In the genomic region with DNA sequence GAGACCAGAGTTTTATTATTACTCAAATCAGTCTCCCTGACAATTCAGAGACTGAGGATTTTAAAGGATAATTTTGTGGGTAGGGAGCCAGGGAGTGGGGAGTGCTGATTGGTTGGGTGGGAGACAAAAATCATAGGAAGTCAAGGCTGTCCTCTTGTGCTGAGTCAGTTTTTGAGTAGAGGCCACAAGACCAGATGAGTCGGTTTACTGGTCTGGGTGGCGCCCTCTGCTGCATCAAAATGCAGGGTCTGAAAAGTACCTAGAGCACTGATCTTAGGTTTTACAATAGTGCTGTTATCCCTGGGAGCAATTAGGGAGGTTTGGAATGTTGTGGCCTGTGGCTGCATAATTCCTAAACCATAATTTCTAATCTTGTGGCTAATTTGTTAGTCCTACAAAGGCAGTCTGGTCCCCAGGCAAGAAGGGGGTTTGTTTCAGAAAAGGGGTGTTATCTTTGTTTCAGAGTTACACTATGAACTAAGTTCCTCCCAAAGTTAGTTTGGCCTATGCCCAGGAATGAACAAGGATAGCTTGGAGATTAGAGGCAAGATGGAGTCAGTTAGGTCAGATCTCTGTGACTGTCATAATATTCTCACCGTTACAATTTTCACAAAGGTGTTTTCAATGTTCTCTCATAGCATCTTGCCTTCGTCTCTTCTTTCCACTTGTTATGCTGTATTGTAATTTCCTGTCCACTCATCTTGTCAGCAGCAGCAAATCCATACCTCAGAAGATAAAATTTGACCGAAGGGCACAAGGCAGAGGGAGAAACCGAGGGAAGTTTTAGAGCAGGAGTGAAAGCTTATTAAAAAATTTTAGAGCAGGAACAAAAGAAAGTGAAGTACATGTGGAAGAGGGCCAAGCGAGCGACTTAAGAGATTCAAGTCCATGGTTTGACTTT, we compare ENCODE assay signal across 8 cellular contexts. TPM values are rescaled to one million over a fixed set of nuclear protein-coding genes. Genes with fewer than 3 reads are reported as not detected.
DNase-seq lines count a peak whose midpoint lies in the region; ATAC-seq, FAIRE-seq and TF ChIP-seq lines count a peak whose summit lies in the region.

No MANE protein-coding gene starts in this region.

- DNase-seq in AG04450 (ENCODE audit: low read depth, low spot score) (peak; percentile 32), HPDE6-E6E7 (ENCODE audit: extremely low spot score) (peak; percentile 27), SJSA1 (ENCODE audit: low read depth in 1 of 2, low spot score in 2 of 2) (peak; percentile 66 to 75), left cardiac atrium (peak; percentile 76), small intestine (peak; percentile 62), Ammon's horn (ENCODE audit: low spot score) (no peak)
- DNase-seq in activated naive CD4-positive, alpha-beta T cell treated with anti-CD3 and anti-CD28 coated beads for 36 hours: peak; percentile 88

- H3K4me1 ChIP-seq in SJSA1 (replicated peaks) (0 out of 2 replicates have a peak, but pooled peaks cover 4% of the 10 kb centered on the region), small intestine (ENCODE audit: control insufficient read depth in 2 of 2, insufficient read depth in 1 of 2, low read depth in 1 of 2, low read length in 1 of 2) (peaks cover 8 to 21% of the 10 kb centered on the region in 2 donors)

- H3K36me3 ChIP-seq in SJSA1: no peaks in the 10 kb centered on the region
- no peaks in the 10 kb centered on the region for H3K36me3 ChIP-seq in small intestine (ENCODE audit: control insufficient read depth in 2 of 2, insufficient read depth in 2 of 2, low read length in 2 of 2)

- no peak overlapping the region for H3K4me3 Mint-ChIP-seq in activated naive CD4-positive, alpha-beta T cell treated with anti-CD3 and anti-CD28 coated beads for 36 hours

- H3K36me3 Mint-ChIP-seq in activated naive CD4-positive, alpha-beta T cell treated with anti-CD3 and anti-CD28 coated beads for 36 hours (ENCODE audit: low read depth): no peaks in the 10 kb centered on the region

- no peak overlapping the region for H3K27ac Mint-ChIP-seq in activated naive CD4-positive, alpha-beta T cell treated with anti-CD3 and anti-CD28 coated beads for 36 hours

- CTCF ChIA-PET in AG04450 (lab: Charles Lee): interaction anchor here (0.5 to 2.5 kb wide), 11 partner anchors 11 to 156 kb away, joined by 3 to 11 read pairs (median 6); no protein-coding TSS in a partner anchor
- CTCF ChIA-PET in activated naive CD4-positive, alpha-beta T cell treated with anti-CD3 and anti-CD28 coated beads for 36 hours (lab: Charles Lee): interaction anchor here (0.7 to 3.5 kb wide), 12 partner anchors 10 to 175 kb away, joined by 3 to 18 read pairs (median 4); partner anchors contain the start of gene LSM11

- H3K9me3 Mint-ChIP-seq in activated naive CD4-positive, alpha-beta T cell treated with anti-CD3 and anti-CD28 coated beads for 36 hours: no peaks in the 10 kb centered on the region

- no peaks in the 10 kb centered on the region for H3K27me3 Mint-ChIP-seq in activated naive CD4-positive, alpha-beta T cell treated with anti-CD3 and anti-CD28 coated beads for 36 hours (ENCODE audit: low read depth)

- FAIRE-seq in small intestine (lab: Jason Lieb, UNC): no peak

- H3K27me3 ChIP-seq in AG04450 (ENCODE audit: control insufficient read depth, insufficient read depth, low read length): no peaks in the 10 kb centered on the region
- H3K27me3 ChIP-seq in SJSA1 (replicated peaks): no peaks in the 10 kb centered on the region
- no peaks in the 10 kb centered on the region for H3K27me3 ChIP-seq in small intestine (ENCODE audit: control insufficient read depth in 2 of 2, insufficient read depth in 2 of 2, low read length in 2 of 2)

- H3K4me3 ChIP-seq in AG04450 (ENCODE audit: low read depth, low read length) (no peak overlapping the region), SJSA1 (no peak overlapping the region), small intestine (ENCODE audit: low read depth in 1 of 2, low read length in 2 of 2) (no peak overlapping the region)

- intact Hi-C loops in activated naive CD4-positive, alpha-beta T cell treated with anti-CD3 and anti-CD28 coated beads for 36 hours (cut with micrococcal nuclease): loop anchor here (1.0 kb wide), 4 partner anchors 31 to 102 kb away; no protein-coding TSS in a partner anchor
- intact Hi-C loops in left cardiac atrium (cut with DNase I): loop anchor here in 1 of 2 donors (1.0 kb wide), 1 partner anchor 63 kb away; no protein-coding TSS in a partner anchor

- peaks cover 22% of the 10 kb centered on the region for H3K4me1 Mint-ChIP-seq in activated naive CD4-positive, alpha-beta T cell treated with anti-CD3 and anti-CD28 coated beads for 36 hours (ENCODE audit: low read depth)

- peak; percentile 67 for TF ChIP-seq CTCF in AG04450 (IDR thresholded peaks at IDR 0.05; ENCODE audit: low read depth, low read length)

- POLR2A ChIA-PET in AG04450 (lab: Yijun Ruan, JAX): no interaction called here

- 31 to 55% (median 44%) methylated on average over 8 of the region's 8 CpGs for WGBS in small intestine, 3 donors

- H3K9me3 ChIP-seq in AG04450 (ENCODE audit: control insufficient read depth, insufficient read depth, low read length): no peaks in the 10 kb centered on the region
- H3K9me3 ChIP-seq in SJSA1 (replicated peaks): no peaks in the 10 kb centered on the region
- no peaks in the 10 kb centered on the region for H3K9me3 ChIP-seq in small intestine (ENCODE audit: control insufficient read depth, low read depth)

- ATAC-seq in GM18502 (IDR thresholded peaks at IDR 0.05; ENCODE audit: poor library complexity, unreplicated experiment) (peak; percentile 76), left cardiac atrium (peak; percentile 27 to 69)

- H3K27ac ChIP-seq in AG04450 (ENCODE audit: low read depth, low read length) (no peak overlapping the region), SJSA1 (no peak overlapping the region), small intestine (ENCODE audit: low read depth in 1 of 2, low read length in 1 of 2) (peak overlapping the region; percentile 61 to 85)

RNA-seq across cellular contexts. Expression of gene CLINT1, which starts 59.2 kb away (rescaled TPM):
- 103 and 107 TPM in 2 replicates for polyA plus RNA-seq in AG04450 (2011; rRNA removed)
- polyA minus RNA-seq in AG04450 (2011; rRNA and poly(A)+ RNA removed): 186 and 234 TPM in 2 replicates
- 79.4 and 95.4 TPM in 2 replicates for total RNA-seq in SJSA1 (2014; rRNA removed; shearing (Covaris generic))
- 10 to 100 TPM; 31.0 to 32.7 TPM for total RNA-seq in activated naive CD4-positive, alpha-beta T cell treated with anti-CD3 and anti-CD28 coated beads for 36 hours
- total RNA-seq in left cardiac atrium: 10 to 100 TPM; 54.0 to 72.8 TPM
- polyA plus RNA-seq in small intestine: 10 to 100 TPM; 37.3 to 77.7 (median 57.7) TPM

Comparison
In these comparisons a context has a peak if more than half of its experiments do, and no peak if none do; other contexts are left out.
1. H3K27ac ChIP-seq: peak in small intestine (2 of 2); none in AG04450 (single experiment) and SJSA1 (single experiment).